ENCODE assay signal across 8 cellular contexts in genomic region chr22:45645526-45646414, GRCh38. TPM values are rescaled to one million over a fixed set of nuclear protein-coding genes. Genes with fewer than 3 reads are reported as not detected.
DNase-seq lines count a peak whose midpoint lies in the region; ATAC-seq and TF ChIP-seq lines count a peak whose summit lies in the region.

No MANE protein-coding gene starts in this region.

- DNase-seq in CD8-positive, alpha-beta memory T cell = peak; percentile 66 to 77 (median 68)
- peak; percentile 77 for DNase-seq in activated T-cell treated with anti-CD3 and anti-CD28 coated beads, Interleukin-2, amount 50 U/mL, for 4 hours
- peak in 1 of 2 donors; percentile 37 for DNase-seq in fibroblast of lung (ENCODE audit: low read depth in 2 of 2)
- DNase-seq in natural killer cell treated with Interleukin-12 subunit alpha and Interleukin-12 subunit beta and Interleukin-15 and Interleukin-18, amount 100 ng/mL, for 72 hours (ENCODE audit: low spot score) = peak; percentile 83
- peak; percentile 88 for DNase-seq in stimulated activated naive CD8-positive, alpha-beta T cell treated with anti-CD3 and anti-CD28 coated beads, Interleukin-15, Interleukin-2, amounts not matched to agents 100 U/mL and 50 U/mL, for 24 hours

- H3K9me3 Mint-ChIP-seq in CD8-positive, alpha-beta memory T cell = no peaks in the 10 kb centered on the region
- no peaks in the 10 kb centered on the region for H3K9me3 Mint-ChIP-seq in activated T-cell treated with anti-CD3 and anti-CD28 coated beads, Interleukin-2, amount 50 U/mL, for 4 hours
- H3K9me3 Mint-ChIP-seq in natural killer cell treated with Interleukin-12 subunit alpha and Interleukin-12 subunit beta and Interleukin-15 and Interleukin-18, amount 100 ng/mL, for 72 hours = no peaks in the 10 kb centered on the region

- H3K36me3 ChIP-seq in CD8-positive, alpha-beta memory T cell (ENCODE audit: insufficient read depth, low read length) = no peaks in the 10 kb centered on the region
- H3K36me3 ChIP-seq in fibroblast of lung (ENCODE audit: control insufficient read depth, insufficient read depth, low read length) = no peaks in the 10 kb centered on the region

- no peaks in the 10 kb centered on the region for H4K20me1 ChIP-seq in fibroblast of lung (ENCODE audit: control insufficient read depth, extremely low read depth, insufficient read depth, low read length)

- H3K27ac Mint-ChIP-seq in CD8-positive, alpha-beta memory T cell = peak overlapping the region in 7 of 8 donors; percentile 9 to 81 (median 72)
- peak overlapping the region in 1 of 2 donors; percentile 55 for H3K27ac Mint-ChIP-seq in natural killer cell treated with Interleukin-12 subunit alpha and Interleukin-12 subunit beta and Interleukin-15 and Interleukin-18, amount 100 ng/mL, for 72 hours

- H3K4me3 Mint-ChIP-seq in CD8-positive, alpha-beta memory T cell = peak overlapping the region; percentile 2 to 75 (median 58)
- H3K4me3 Mint-ChIP-seq in activated T-cell treated with anti-CD3 and anti-CD28 coated beads, Interleukin-2, amount 50 U/mL, for 4 hours = no peak overlapping the region
- peak overlapping the region; percentile 67 for H3K4me3 Mint-ChIP-seq in natural killer cell treated with Interleukin-12 subunit alpha and Interleukin-12 subunit beta and Interleukin-15 and Interleukin-18, amount 100 ng/mL, for 72 hours

- H2AFZ ChIP-seq in fibroblast of lung (ENCODE audit: low read length) = no peak overlapping the region

- peak; percentile 50 to 76 for TF ChIP-seq CTCF in fibroblast of lung (conservative IDR thresholded peaks at IDR 0.05 in 1 of 2, IDR thresholded peaks at IDR 0.05 in 1 of 2; ENCODE audit: low read depth in 1 of 2, low read length in 2 of 2)

- peaks cover 3% of the 10 kb centered on the region for H3K27me3 ChIP-seq in CD8-positive, alpha-beta memory T cell (ENCODE audit: insufficient read depth, low read length, poor library complexity, severe bottlenecking)
- H3K27me3 ChIP-seq in fibroblast of lung (ENCODE audit: control insufficient read depth, insufficient read depth, low read length) = peaks cover 6% of the 10 kb centered on the region

- no peaks in the 10 kb centered on the region for H3K9me3 ChIP-seq in CD8-positive, alpha-beta memory T cell (ENCODE audit: low read length)
- no peaks in the 10 kb centered on the region for H3K9me3 ChIP-seq in fibroblast of lung (ENCODE audit: control insufficient read depth, insufficient read depth, low read depth, low read length)

- POLR2A ChIA-PET in CD8-positive, alpha-beta memory T cell (lab: Charles Lee) = no interaction called here

- peaks cover 9 to 23% (median 11%) of the 10 kb centered on the region in 3 donors for H3K4me1 Mint-ChIP-seq in CD8-positive, alpha-beta memory T cell
- peaks cover 2% of the 10 kb centered on the region for H3K4me1 Mint-ChIP-seq in activated T-cell treated with anti-CD3 and anti-CD28 coated beads, Interleukin-2, amount 50 U/mL, for 4 hours (ENCODE audit: low read depth)
- H3K4me1 Mint-ChIP-seq in natural killer cell treated with Interleukin-12 subunit alpha and Interleukin-12 subunit beta and Interleukin-15 and Interleukin-18, amount 100 ng/mL, for 72 hours (ENCODE audit: low read depth in 2 of 2) = peaks cover 13 to 25% of the 10 kb centered on the region in 2 donors

- CTCF ChIA-PET in CD8-positive, alpha-beta memory T cell (lab: Charles Lee) = interaction anchor here (0.6 to 1.3 kb wide), 3 partner anchors 10 to 227 kb away, joined by 3 to 4 read pairs (median 3); no protein-coding TSS in a partner anchor

- no peak overlapping the region for H3K4me2 ChIP-seq in fibroblast of lung (ENCODE audit: extremely low read depth, insufficient read depth, low read length)

- H3K27me3 Mint-ChIP-seq in CD8-positive, alpha-beta memory T cell = peaks cover 13 to 54% of the 10 kb centered on the region in 2 donors
- H3K27me3 Mint-ChIP-seq in activated T-cell treated with anti-CD3 and anti-CD28 coated beads, Interleukin-2, amount 50 U/mL, for 4 hours (ENCODE audit: low read depth) = peaks cover 43% of the 10 kb centered on the region
- peaks cover 12 to 13% of the 10 kb centered on the region in 2 donors for H3K27me3 Mint-ChIP-seq in natural killer cell treated with Interleukin-12 subunit alpha and Interleukin-12 subunit beta and Interleukin-15 and Interleukin-18, amount 100 ng/mL, for 72 hours

- H3K27ac ChIP-seq in CD8-positive, alpha-beta memory T cell (ENCODE audit: low read depth, low read length) = no peak overlapping the region
- no peak overlapping the region for H3K27ac ChIP-seq in fibroblast of lung (ENCODE audit: insufficient read depth, low read length)

- ATAC-seq in HG02852 (IDR thresholded peaks at IDR 0.05; ENCODE audit: unreplicated experiment) (peak; percentile 69), GM18861 (IDR thresholded peaks at IDR 0.05; ENCODE audit: unreplicated experiment) (no peak)
- ATAC-seq in activated T-cell treated with anti-CD3 and anti-CD28 coated beads, Interleukin-2, amount 50 U/mL, for 4 hours = peak; percentile 93 to 96
- peak; percentile 92 for ATAC-seq in natural killer cell treated with Interleukin-12 subunit alpha and Interleukin-12 subunit beta and Interleukin-15 and Interleukin-18, amount 100 ng/mL, for 72 hours
- peak; percentile 95 for ATAC-seq in stimulated activated naive CD8-positive, alpha-beta T cell treated with anti-CD3 and anti-CD28 coated beads, Interleukin-15, Interleukin-2, amounts not matched to agents 100 U/mL and 50 U/mL, for 24 hours

- H3K79me2 ChIP-seq in fibroblast of lung (ENCODE audit: control insufficient read depth, insufficient read depth, low read length) = no peaks in the 10 kb centered on the region

- no peaks in the 10 kb centered on the region for H3K36me3 Mint-ChIP-seq in CD8-positive, alpha-beta memory T cell
- no peaks in the 10 kb centered on the region for H3K36me3 Mint-ChIP-seq in activated T-cell treated with anti-CD3 and anti-CD28 coated beads, Interleukin-2, amount 50 U/mL, for 4 hours (ENCODE audit: insufficient read depth)
- H3K36me3 Mint-ChIP-seq in natural killer cell treated with Interleukin-12 subunit alpha and Interleukin-12 subunit beta and Interleukin-15 and Interleukin-18, amount 100 ng/mL, for 72 hours = no peaks in the 10 kb centered on the region

- H3K4me3 ChIP-seq in CD8-positive, alpha-beta memory T cell (ENCODE audit: low read length) = no peak overlapping the region
- no peak overlapping the region for H3K4me3 ChIP-seq in fibroblast of lung (replicated peaks in 1 of 4; ENCODE audit: control extremely low read depth in 1 of 4, insufficient read depth in 1 of 4, low read depth in 3 of 4, low read length in 4 of 4)

- H3K4me1 ChIP-seq in CD8-positive, alpha-beta memory T cell (ENCODE audit: insufficient read depth, low read length) = peaks cover 5% of the 10 kb centered on the region
- no peaks in the 10 kb centered on the region for H3K4me1 ChIP-seq in fibroblast of lung (ENCODE audit: control insufficient read depth, extremely low read depth, insufficient read depth, low read length)

- no peak overlapping the region for H3K9ac ChIP-seq in fibroblast of lung (ENCODE audit: insufficient read depth, low read length)

TF ChIP-seq in PFSK-1, 5 proteins besides CTCF, POLR2A, EP300 and RAD21:
- TF ChIP-seq FOXP2 (optimal IDR thresholded peaks at IDR 0.05; ENCODE audit: borderline replicate concordance, extremely low read depth, extremely low read length, insufficient read depth) (peak; percentile 90), SIN3A (IDR thresholded peaks at IDR 0.05; ENCODE audit: borderline replicate concordance, insufficient read depth, low read length) (no peak), TAF1 (IDR thresholded peaks at IDR 0.05; ENCODE audit: borderline replicate concordance, insufficient read depth, low read length) (no peak), REST (IDR thresholded peaks at IDR 0.05; ENCODE audit: insufficient read depth in 1 of 2, low read depth in 2 of 2, low read length in 2 of 2) (no peak)

RNA-seq across cellular contexts. Expression of gene ATXN10, which starts 25.9 kb away (rescaled TPM):
- total RNA-seq in CD8-positive, alpha-beta memory T cell = 100 to 1,000 TPM; 122 to 123 TPM
- polyA plus RNA-seq in CD8-positive, alpha-beta memory T cell = 95.7 TPM
- polyA plus RNA-seq in PFSK-1 (2012; ENCODE audit: insufficient read length, low read depth) = 89.5 TPM
- total RNA-seq in activated T-cell treated with anti-CD3 and anti-CD28 coated beads, Interleukin-2, amount 50 U/mL, for 4 hours = 10 to 100 TPM; 88.1 to 97.9 (median 90.5) TPM
- 155 and 164 TPM in 2 replicates for total RNA-seq in fibroblast of lung
- 331 and 350 TPM in 2 replicates for polyA plus RNA-seq in fibroblast of lung
- 161 and 192 TPM in 2 replicates for polyA plus RNA-seq in fibroblast of lung (2012)
- polyA minus RNA-seq in fibroblast of lung (ENCODE audit: low replicate concordance) = 302 and 307 TPM in 2 replicates
- total RNA-seq in natural killer cell treated with Interleukin-12 subunit alpha and Interleukin-12 subunit beta and Interleukin-15 and Interleukin-18, amount 100 ng/mL, for 72 hours = 10 to 100 TPM; 74.0 to 97.0 TPM
